In the genomic region with DNA sequence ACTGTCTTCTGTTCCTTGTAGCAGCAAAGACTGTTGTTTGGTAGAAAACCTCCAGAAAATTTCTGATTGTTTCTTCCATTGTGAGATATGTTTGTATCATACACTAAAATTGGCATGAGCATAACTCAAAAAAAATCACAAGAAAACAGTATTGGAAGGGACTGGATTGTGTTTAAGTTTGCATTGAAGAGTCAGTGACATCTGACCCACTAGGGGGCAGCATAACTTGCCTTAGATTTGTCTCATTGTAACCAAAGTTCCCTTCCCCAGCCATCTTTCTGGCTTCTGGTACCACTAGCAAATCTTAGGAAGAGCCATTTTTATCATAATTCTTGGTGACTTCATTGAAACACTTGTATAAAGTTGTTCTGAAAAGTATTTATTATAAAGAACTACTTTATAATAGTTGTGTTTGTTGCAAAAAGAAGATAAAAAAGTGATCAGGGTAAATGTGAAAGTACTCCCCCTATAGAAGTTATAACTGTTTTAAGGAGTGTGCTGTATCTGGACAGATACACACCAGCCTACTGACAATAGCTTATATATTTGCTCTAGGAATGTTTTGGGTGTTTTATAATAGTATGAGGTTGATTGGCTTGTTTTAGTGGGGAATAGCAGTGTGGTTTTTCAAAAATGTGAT, we compare ENCODE assay signal across 8 cellular contexts. TPM values are rescaled to one million over a fixed set of nuclear protein-coding genes. Genes with fewer than 3 reads are reported as not detected.
DNase-seq lines count a peak whose midpoint lies in the region; ATAC-seq, FAIRE-seq and TF ChIP-seq lines count a peak whose summit lies in the region.

No MANE protein-coding gene starts in this region.

- H3K4me3 ChIP-seq in NT2/D1 (ENCODE audit: insufficient read length, low read depth): no peak overlapping the region
- no peak overlapping the region for H3K4me3 ChIP-seq in pancreas

- H3K4me1 ChIP-seq in NT2/D1 (ENCODE audit: insufficient read depth, insufficient read length) (no peaks in the 10 kb centered on the region), pancreas (peaks cover 0 to 6% (median 0%) of the 10 kb centered on the region in 3 donors)

- no peaks in the 10 kb centered on the region for H3K27me3 Mint-ChIP-seq in activated T-cell treated with anti-CD3 and anti-CD28 coated beads, Interleukin-2, amount 50 U/mL, for 24 hours

- DNase-seq in NT2/D1 (ENCODE audit: low read depth, low spot score) (peak; percentile 56), fibroblast of the conjunctiva (ENCODE audit: low read depth) (peak; percentile 67), pancreas (peak in 2 of 6 donors; percentile 29 to 46)
- DNase-seq in activated T-cell treated with anti-CD3 and anti-CD28 coated beads, Interleukin-2, amount 50 U/mL, for 24 hours: no peak

- peak; percentile 88 for TF ChIP-seq CTCF in 22Rv1 (IDR thresholded peaks at IDR 0.05)
- TF ChIP-seq CTCF in GM12873 (IDR thresholded peaks at IDR 0.05; ENCODE audit: insufficient read depth, low read depth, low read length, missing control alignments): peak; percentile 86
- TF ChIP-seq CTCF in pancreas (IDR thresholded peaks at IDR 0.05): peak; percentile 39 to 73 (median 70)

- H3K27ac Mint-ChIP-seq in activated T-cell treated with anti-CD3 and anti-CD28 coated beads, Interleukin-2, amount 50 U/mL, for 24 hours: peak overlapping the region; percentile 50

- FAIRE-seq in pancreas (lab: Jason Lieb, UNC): no peak

- no peaks in the 10 kb centered on the region for H3K9me3 Mint-ChIP-seq in activated T-cell treated with anti-CD3 and anti-CD28 coated beads, Interleukin-2, amount 50 U/mL, for 24 hours

- H3K4me3 Mint-ChIP-seq in activated T-cell treated with anti-CD3 and anti-CD28 coated beads, Interleukin-2, amount 50 U/mL, for 24 hours: no peak overlapping the region

- H3K27ac ChIP-seq in 22Rv1 (no peak overlapping the region), pancreas (no peak overlapping the region)

- peaks cover 93% of the 10 kb centered on the region for H3K36me3 Mint-ChIP-seq in activated T-cell treated with anti-CD3 and anti-CD28 coated beads, Interleukin-2, amount 50 U/mL, for 24 hours (ENCODE audit: low read depth)

- intact Hi-C loops in pancreas (cut with DNase I): no loop called here

- no peaks in the 10 kb centered on the region for H3K27me3 ChIP-seq in NT2/D1 (ENCODE audit: insufficient read depth, insufficient read length)
- H3K27me3 ChIP-seq in pancreas: no peaks in the 10 kb centered on the region

- peaks cover 90% of the 10 kb centered on the region for H3K36me3 ChIP-seq in NT2/D1 (ENCODE audit: insufficient read depth, insufficient read length, low read length)
- H3K36me3 ChIP-seq in pancreas: peaks cover 0 to 76% (median 56%) of the 10 kb centered on the region in 3 donors

- ATAC-seq in HG03432 (IDR thresholded peaks at IDR 0.05; ENCODE audit: unreplicated experiment) (peak; percentile 69), pancreas (peak in 3 of 4 donors; percentile 70 to 80 (median 76)), GM19397 (IDR thresholded peaks at IDR 0.05; ENCODE audit: unreplicated experiment) (no peak)

- H3K9ac ChIP-seq in NT2/D1 (ENCODE audit: insufficient read length, low read depth): no peak overlapping the region

- peaks cover 39% of the 10 kb centered on the region for H3K4me1 Mint-ChIP-seq in activated T-cell treated with anti-CD3 and anti-CD28 coated beads, Interleukin-2, amount 50 U/mL, for 24 hours (ENCODE audit: low read depth)

- H3K9me3 ChIP-seq in NT2/D1 (ENCODE audit: insufficient read depth, low read length) (no peaks in the 10 kb centered on the region), pancreas (no peaks in the 10 kb centered on the region)

RNA-seq across cellular contexts. Expression of gene CSTF1, which starts 7.7 kb away (rescaled TPM):
- 10 to 100 TPM; 12.1 to 17.5 (median 16.2) TPM for total RNA-seq in pancreas
- polyA plus RNA-seq in pancreas: 10 to 100 TPM in 1 of 2 donors, 1 to 10 TPM in 1; 4.5 to 13.0 TPM

RNA-seq across cellular contexts. Expression of gene AURKA, which starts 8.1 kb away (rescaled TPM):
- total RNA-seq in pancreas: 1 to 10 TPM in 4 of 6 donors, under 1 TPM in 2; 0.51 to 1.9 (median 1.1) TPM
- polyA plus RNA-seq in pancreas: under 1 TPM; 0.61 to 0.80 TPM

RNA-seq across cellular contexts. Expression of gene CASS4, which starts 11.9 kb away (rescaled TPM):
- total RNA-seq in pancreas: 1 to 10 TPM in 2 of 6 donors, under 1 TPM in 4; 0.04 to 1.6 (median 0.24) TPM
- under 1 TPM; 0.11 to 0.31 TPM for polyA plus RNA-seq in pancreas

RNA-seq across cellular contexts. Expression of gene FAM210B, which starts 41.3 kb away (rescaled TPM):
- total RNA-seq in pancreas: 10 to 100 TPM; 15.3 to 28.2 (median 24.8) TPM
- polyA plus RNA-seq in pancreas: 10 to 100 TPM; 13.1 to 29.6 TPM
